Comparison of ENCODE assay signal across 8 cellular contexts in the genomic region with DNA sequence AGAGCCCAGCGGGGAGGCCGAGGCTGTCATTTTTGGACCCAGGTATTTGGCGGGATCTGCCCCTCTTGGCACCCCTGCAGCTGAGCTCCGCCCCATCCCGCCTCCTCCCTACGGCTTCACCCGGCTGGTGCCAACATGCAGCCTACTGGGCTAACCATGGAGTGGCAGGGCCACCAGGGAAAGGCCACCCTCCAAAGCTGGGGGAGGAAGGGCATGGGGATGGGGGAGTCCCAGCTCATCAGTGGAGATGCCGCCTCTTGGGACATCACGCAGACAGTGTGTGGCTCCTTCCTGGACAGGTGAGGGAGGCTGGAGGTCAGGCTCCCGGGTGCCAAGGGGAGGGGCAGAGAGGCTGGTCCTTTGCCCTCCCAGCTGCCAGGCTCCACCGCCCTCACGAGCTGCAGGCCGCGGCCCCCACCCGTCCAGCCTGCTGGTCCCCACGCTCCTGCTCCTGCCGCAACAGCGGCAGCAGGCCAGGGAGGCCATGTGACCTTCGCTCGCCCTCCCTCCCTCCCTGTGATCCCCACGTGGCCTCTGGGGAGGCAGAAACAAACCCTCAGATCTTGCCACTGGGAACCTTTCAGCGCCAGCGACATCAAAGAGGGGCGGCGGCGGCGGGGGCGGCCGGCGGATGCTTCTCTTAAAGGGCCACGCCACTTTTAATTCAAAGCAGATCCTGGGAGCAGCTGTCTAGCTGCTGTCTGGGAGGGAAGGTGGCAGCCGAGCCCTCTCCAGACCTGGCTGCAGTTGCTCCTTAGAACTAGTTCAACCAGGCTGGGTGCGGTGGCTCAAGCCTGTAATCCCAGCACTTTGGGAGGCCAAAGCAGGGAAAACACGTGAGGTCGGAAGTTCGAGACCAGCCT. TPM values are rescaled to one million over a fixed set of nuclear protein-coding genes. Genes with fewer than 3 reads are reported as not detected.
DNase-seq lines count a peak whose midpoint lies in the region; ATAC-seq and TF ChIP-seq lines count a peak whose summit lies in the region.

No MANE protein-coding gene starts in this region.

- H3K36me3 ChIP-seq in H7 (replicated peaks; ENCODE audit: control insufficient read depth, insufficient read depth, low read length) (no peaks in the 10 kb centered on the region), endocrine pancreas (ENCODE audit: control insufficient read depth, insufficient read depth, low read length) (no peaks in the 10 kb centered on the region), mucosa of descending colon (ENCODE audit: low read depth) (no peaks in the 10 kb centered on the region)

- H3K9me3 ChIP-seq in endocrine pancreas (ENCODE audit: control insufficient read depth, low read length) (no peaks in the 10 kb centered on the region), mucosa of descending colon (no peaks in the 10 kb centered on the region)

- peak overlapping the region; percentile 56 for H3K9ac ChIP-seq in endocrine pancreas (ENCODE audit: control insufficient read depth, insufficient read depth, low read length)

- no peak for TF ChIP-seq CTCF in AG10803 (conservative IDR thresholded peaks at IDR 0.05; ENCODE audit: low read length)
- TF ChIP-seq CTCF in mucosa of descending colon (IDR thresholded peaks at IDR 0.05): no peak

- H3K4me1 ChIP-seq in endocrine pancreas (ENCODE audit: control insufficient read depth, insufficient read depth, low read length) (no peaks in the 10 kb centered on the region), mucosa of descending colon (ENCODE audit: low read depth) (peaks cover 15% of the 10 kb centered on the region)

- peak; percentile 80 for ATAC-seq in mucosa of descending colon
- ATAC-seq in GM19328 (IDR thresholded peaks at IDR 0.05; ENCODE audit: unreplicated experiment): no peak

- H3K4me3 ChIP-seq in AG10803 (ENCODE audit: low read length): no peak overlapping the region
- no peak overlapping the region for H3K4me3 ChIP-seq in H7 (ENCODE audit: insufficient read depth, low read depth, low read length)
- H3K4me3 ChIP-seq in endocrine pancreas (ENCODE audit: control insufficient read depth, insufficient read depth, low read length): no peak overlapping the region
- no peak overlapping the region for H3K4me3 ChIP-seq in mucosa of descending colon

- H3K27me3 ChIP-seq in H7 (ENCODE audit: control insufficient read depth, insufficient read depth, low read length) (peaks cover 28% of the 10 kb centered on the region), endocrine pancreas (ENCODE audit: control insufficient read depth, insufficient read depth, low read length) (no peaks in the 10 kb centered on the region)

- intact Hi-C loops in mucosa of descending colon (cut with DNase I, micrococcal nuclease): no loop called here

- DNase-seq in AG10803 (ENCODE audit: low read depth) (peak; percentile 71), H7 (peak; percentile 95), NCI-H526 (lab: John Stamatoyannopoulos, UW) (peak; percentile 41 to 78), mucosa of descending colon (peak; percentile 80 to 88 (median 82))
- peak; percentile 79 for DNase-seq in activated CD8-positive, alpha-beta memory T cell treated with anti-CD3 and anti-CD28 coated beads for 4 hours (ENCODE audit: low read depth in 2 of 2)
- peak; percentile 54 to 74 for DNase-seq in stimulated activated CD8-positive, alpha-beta memory T cell treated with anti-CD3 and anti-CD28 coated beads, Interleukin-4, amount 100 ng/mL, for 1 hour (ENCODE audit: low read depth in 2 of 2, low spot score in 1 of 2)

RNA-seq across cellular contexts. Expression of a gene that starts 6.8 kb away (rescaled TPM):
- total RNA-seq in H7 (2014; rRNA removed; shearing (Covaris generic)): 2.0 and 2.3 TPM in 2 replicates
- total RNA-seq in mucosa of descending colon: under 1 TPM in 1 of 3 donors, not detected in 2; 0.13 TPM

RNA-seq across cellular contexts. Expression of a gene that starts 9.7 kb away (rescaled TPM):
- total RNA-seq in H7 (2014; rRNA removed; shearing (Covaris generic)): 62.1 and 65.8 TPM in 2 replicates
- 10 to 100 TPM; 33.1 to 35.2 (median 34.5) TPM for total RNA-seq in mucosa of descending colon

RNA-seq across cellular contexts. Expression of a gene that starts 20.7 kb away (rescaled TPM):
- 0.24 and 0.30 TPM in 2 replicates for total RNA-seq in H7 (2014; rRNA removed; shearing (Covaris generic))
- under 1 TPM in 1 of 3 donors, not detected in 2; 0.13 TPM for total RNA-seq in mucosa of descending colon

RNA-seq across cellular contexts. Expression of a gene that starts 30.7 kb away (rescaled TPM):
- 267 and 298 TPM in 2 replicates for total RNA-seq in H7 (2014; rRNA removed; shearing (Covaris generic))
- total RNA-seq in mucosa of descending colon: 10 to 100 TPM; 14.7 to 35.0 (median 28.2) TPM

RNA-seq across cellular contexts. Expression of a gene that starts 40.2 kb away (rescaled TPM):
- 27.0 and 31.7 TPM in 2 replicates for total RNA-seq in H7 (2014; rRNA removed; shearing (Covaris generic))
- total RNA-seq in mucosa of descending colon: 10 to 100 TPM; 17.4 to 34.0 (median 21.1) TPM
